Comparison of ENCODE assay signal across 1 cellular context in the genomic region with DNA sequence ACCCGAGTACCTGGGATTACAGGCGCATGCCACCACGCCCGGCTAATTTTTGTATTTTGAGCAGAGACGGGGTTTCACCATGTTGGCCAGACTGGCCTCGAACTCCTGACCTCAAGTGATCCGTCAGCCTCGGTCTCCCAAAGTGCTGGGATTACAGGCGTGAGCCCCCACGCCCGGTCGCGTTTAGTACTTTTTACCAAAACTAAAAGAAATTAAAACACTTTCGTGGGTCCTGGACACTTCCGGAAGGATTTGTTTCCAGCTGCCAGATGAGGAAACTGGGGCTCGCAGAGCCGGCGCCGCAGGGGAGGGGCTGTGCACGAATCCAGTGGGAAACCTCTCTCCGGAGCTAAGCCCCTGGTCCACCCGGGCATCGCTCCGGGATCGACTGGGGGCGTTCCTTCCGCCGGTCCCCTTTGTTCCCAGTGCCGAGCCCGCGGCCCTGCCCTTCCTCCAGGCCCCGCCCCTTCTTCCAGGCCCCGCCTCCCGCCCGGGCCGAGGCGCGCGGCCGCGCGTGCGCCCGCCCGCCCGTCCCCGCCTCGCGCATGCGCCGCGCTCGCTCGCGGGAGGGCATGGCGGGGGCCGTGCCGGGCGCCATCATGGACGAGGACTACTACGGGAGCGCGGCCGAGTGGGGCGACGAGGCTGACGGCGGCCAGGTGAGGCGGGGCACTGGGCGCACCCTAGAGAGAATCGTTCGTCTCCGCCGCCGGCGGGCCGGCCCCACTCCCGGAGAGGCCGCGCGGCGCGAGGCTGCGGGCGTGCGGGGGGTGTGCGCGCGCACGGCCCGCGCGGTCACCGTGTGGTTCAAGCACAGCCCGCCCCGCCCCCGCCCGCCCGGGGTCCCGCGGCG.
TF ChIP-seq lines count a peak whose summit lies in the region.

A gene with protein sequence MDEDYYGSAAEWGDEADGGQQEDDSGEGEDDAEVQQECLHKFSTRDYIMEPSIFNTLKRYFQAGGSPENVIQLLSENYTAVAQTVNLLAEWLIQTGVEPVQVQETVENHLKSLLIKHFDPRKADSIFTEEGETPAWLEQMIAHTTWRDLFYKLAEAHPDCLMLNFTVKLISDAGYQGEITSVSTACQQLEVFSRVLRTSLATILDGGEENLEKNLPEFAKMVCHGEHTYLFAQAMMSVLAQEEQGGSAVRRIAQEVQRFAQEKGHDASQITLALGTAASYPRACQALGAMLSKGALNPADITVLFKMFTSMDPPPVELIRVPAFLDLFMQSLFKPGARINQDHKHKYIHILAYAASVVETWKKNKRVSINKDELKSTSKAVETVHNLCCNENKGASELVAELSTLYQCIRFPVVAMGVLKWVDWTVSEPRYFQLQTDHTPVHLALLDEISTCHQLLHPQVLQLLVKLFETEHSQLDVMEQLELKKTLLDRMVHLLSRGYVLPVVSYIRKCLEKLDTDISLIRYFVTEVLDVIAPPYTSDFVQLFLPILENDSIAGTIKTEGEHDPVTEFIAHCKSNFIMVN (plus strand): TSS at position 546 of the 853 bp plus-strand sequence. CDS start 54 bp downstream, at position 600.

TF ChIP-seq in K562, 482 proteins besides CTCF, POLR2A, EP300 and RAD21 (continued from another document and continues in another):
- TF ChIP-seq, protein P1, sequence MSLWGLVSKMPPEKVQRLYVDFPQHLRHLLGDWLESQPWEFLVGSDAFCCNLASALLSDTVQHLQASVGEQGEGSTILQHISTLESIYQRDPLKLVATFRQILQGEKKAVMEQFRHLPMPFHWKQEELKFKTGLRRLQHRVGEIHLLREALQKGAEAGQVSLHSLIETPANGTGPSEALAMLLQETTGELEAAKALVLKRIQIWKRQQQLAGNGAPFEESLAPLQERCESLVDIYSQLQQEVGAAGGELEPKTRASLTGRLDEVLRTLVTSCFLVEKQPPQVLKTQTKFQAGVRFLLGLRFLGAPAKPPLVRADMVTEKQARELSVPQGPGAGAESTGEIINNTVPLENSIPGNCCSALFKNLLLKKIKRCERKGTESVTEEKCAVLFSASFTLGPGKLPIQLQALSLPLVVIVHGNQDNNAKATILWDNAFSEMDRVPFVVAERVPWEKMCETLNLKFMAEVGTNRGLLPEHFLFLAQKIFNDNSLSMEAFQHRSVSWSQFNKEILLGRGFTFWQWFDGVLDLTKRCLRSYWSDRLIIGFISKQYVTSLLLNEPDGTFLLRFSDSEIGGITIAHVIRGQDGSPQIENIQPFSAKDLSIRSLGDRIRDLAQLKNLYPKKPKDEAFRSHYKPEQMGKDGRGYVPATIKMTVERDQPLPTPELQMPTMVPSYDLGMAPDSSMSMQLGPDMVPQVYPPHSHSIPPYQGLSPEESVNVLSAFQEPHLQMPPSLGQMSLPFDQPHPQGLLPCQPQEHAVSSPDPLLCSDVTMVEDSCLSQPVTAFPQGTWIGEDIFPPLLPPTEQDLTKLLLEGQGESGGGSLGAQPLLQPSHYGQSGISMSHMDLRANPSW (CRISPR knock-in tag; IDR thresholded peaks at IDR 0.05), result no peak
- TF ChIP-seq SAFB (IDR thresholded peaks at IDR 0.05; ENCODE audit: borderline replicate concordance, low read depth, low read length) (no peak), ZFP36 (IDR thresholded peaks at IDR 0.05; ENCODE audit: low read depth, low read length, partially characterized antibody) (no peak), YY1 (IDR thresholded peaks at IDR 0.05; ENCODE audit: borderline replicate concordance in 1 of 3, control insufficient read depth in 1 of 3, extremely low read depth in 1 of 3, insufficient read depth in 3 of 3, insufficient read length in 1 of 3, insufficient replicate concordance in 2 of 3, low read depth in 1 of 3, low read length in 2 of 3) (peak; percentile 71 to 96 (median 90)), NFRKB (IDR thresholded peaks at IDR 0.05; ENCODE audit: low read depth) (no peak), ILK (tag; IDR thresholded peaks at IDR 0.05; ENCODE audit: borderline replicate concordance, low read depth) (no peak), NEUROD1 (IDR thresholded peaks at IDR 0.05; ENCODE audit: borderline replicate concordance, low read depth, low read length, partially characterized antibody) (no peak), SMAD1 (IDR thresholded peaks at IDR 0.05; ENCODE audit: low read depth, low read length, partially characterized antibody) (peak; percentile 18), ZNF121 (CRISPR knock-in tag; conservative IDR thresholded peaks at IDR 0.05) (no peak), ZBTB7A (IDR thresholded peaks at IDR 0.05; ENCODE audit: borderline replicate concordance, control insufficient read depth, low read depth, low read length) (peak; percentile 78; the same call in 1 of the 2 replicates), CREB3L1 (IDR thresholded peaks at IDR 0.05; ENCODE audit: borderline replicate concordance, low read depth) (no peak; the same call in 1 of the 2 replicates), MEIS2 (IDR thresholded peaks at IDR 0.05; ENCODE audit: partially characterized antibody) (peak; percentile 85), CSDE1 (IDR thresholded peaks at IDR 0.05) (no peak), RBFOX2 (IDR thresholded peaks at IDR 0.05; ENCODE audit: low read depth, low read length) (peak; percentile 82), SNRNP70 (optimal IDR thresholded peaks at IDR 0.05; ENCODE audit: low read depth, low read length) (no peak), REST (CRISPR knock-in tag; IDR thresholded peaks at IDR 0.05; ENCODE audit: low read depth) (0 out of 2 replicates have a peak, but pooled peaks have one; percentile 60), SOX6 (IDR thresholded peaks at IDR 0.05) (peak; percentile 6; the same call in 1 of the 2 replicates), PML (IDR thresholded peaks at IDR 0.05; ENCODE audit: low read length) (no peak), MAZ (CRISPR knock-in tag; conservative IDR thresholded peaks at IDR 0.05 in 1 of 2, IDR thresholded peaks at IDR 0.05 in 1 of 2) (peak; percentile 21 to 91; a peak in 2 of 4 replicates), RB1 (IDR thresholded peaks at IDR 0.05; ENCODE audit: low read depth) (peak; percentile 91; the same call in 1 of the 2 replicates), PHF8 (IDR thresholded peaks at IDR 0.05; ENCODE audit: borderline replicate concordance, low read length) (peak; percentile 82), MTF1 (CRISPR knock-in tag; IDR thresholded peaks at IDR 0.05; ENCODE audit: borderline replicate concordance) (no peak), JUND (IDR thresholded peaks at IDR 0.05; ENCODE audit: borderline replicate concordance, low read depth, low read length) (no peak), JUND (tag; IDR thresholded peaks at IDR 0.05; ENCODE audit: borderline replicate concordance, low read depth, low read length) (no peak), ZBTB8A (IDR thresholded peaks at IDR 0.05; ENCODE audit: partially characterized antibody) (no peak), CTBP1 (IDR thresholded peaks at IDR 0.05; ENCODE audit: borderline replicate concordance) (peak; percentile 55; the same call in 1 of the 2 replicates), ELF1 (tag; IDR thresholded peaks at IDR 0.05) (no peak), RFX5 (IDR thresholded peaks at IDR 0.05; ENCODE audit: low read depth, low read length) (no peak), MYC (IDR thresholded peaks at IDR 0.05; ENCODE audit: low read depth, low read length) (peak; percentile 89), MYC (CRISPR knock-in tag; IDR thresholded peaks at IDR 0.05; ENCODE audit: borderline replicate concordance, low read depth) (no peak; the same call in 1 of the 2 replicates)
- TF ChIP-seq, protein P2, sequence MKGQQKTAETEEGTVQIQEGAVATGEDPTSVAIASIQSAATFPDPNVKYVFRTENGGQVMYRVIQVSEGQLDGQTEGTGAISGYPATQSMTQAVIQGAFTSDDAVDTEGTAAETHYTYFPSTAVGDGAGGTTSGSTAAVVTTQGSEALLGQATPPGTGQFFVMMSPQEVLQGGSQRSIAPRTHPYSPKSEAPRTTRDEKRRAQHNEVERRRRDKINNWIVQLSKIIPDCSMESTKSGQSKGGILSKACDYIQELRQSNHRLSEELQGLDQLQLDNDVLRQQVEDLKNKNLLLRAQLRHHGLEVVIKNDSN (CRISPR knock-in tag; IDR thresholded peaks at IDR 0.05), result no peak
- TF ChIP-seq, protein P3, sequence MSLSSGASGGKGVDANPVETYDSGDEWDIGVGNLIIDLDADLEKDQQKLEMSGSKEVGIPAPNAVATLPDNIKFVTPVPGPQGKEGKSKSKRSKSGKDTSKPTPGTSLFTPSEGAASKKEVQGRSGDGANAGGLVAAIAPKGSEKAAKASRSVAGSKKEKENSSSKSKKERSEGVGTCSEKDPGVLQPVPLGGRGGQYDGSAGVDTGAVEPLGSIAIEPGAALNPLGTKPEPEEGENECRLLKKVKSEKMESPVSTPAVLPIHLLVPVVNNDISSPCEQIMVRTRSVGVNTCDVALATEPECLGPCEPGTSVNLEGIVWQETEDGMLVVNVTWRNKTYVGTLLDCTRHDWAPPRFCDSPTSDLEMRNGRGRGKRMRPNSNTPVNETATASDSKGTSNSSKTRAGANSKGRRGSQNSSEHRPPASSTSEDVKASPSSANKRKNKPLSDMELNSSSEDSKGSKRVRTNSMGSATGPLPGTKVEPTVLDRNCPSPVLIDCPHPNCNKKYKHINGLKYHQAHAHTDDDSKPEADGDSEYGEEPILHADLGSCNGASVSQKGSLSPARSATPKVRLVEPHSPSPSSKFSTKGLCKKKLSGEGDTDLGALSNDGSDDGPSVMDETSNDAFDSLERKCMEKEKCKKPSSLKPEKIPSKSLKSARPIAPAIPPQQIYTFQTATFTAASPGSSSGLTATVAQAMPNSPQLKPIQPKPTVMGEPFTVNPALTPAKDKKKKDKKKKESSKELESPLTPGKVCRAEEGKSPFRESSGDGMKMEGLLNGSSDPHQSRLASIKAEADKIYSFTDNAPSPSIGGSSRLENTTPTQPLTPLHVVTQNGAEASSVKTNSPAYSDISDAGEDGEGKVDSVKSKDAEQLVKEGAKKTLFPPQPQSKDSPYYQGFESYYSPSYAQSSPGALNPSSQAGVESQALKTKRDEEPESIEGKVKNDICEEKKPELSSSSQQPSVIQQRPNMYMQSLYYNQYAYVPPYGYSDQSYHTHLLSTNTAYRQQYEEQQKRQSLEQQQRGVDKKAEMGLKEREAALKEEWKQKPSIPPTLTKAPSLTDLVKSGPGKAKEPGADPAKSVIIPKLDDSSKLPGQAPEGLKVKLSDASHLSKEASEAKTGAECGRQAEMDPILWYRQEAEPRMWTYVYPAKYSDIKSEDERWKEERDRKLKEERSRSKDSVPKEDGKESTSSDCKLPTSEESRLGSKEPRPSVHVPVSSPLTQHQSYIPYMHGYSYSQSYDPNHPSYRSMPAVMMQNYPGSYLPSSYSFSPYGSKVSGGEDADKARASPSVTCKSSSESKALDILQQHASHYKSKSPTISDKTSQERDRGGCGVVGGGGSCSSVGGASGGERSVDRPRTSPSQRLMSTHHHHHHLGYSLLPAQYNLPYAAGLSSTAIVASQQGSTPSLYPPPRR (CRISPR knock-in tag; IDR thresholded peaks at IDR 0.05; ENCODE audit: borderline replicate concordance), result no peak
- TF ChIP-seq, protein P4, sequence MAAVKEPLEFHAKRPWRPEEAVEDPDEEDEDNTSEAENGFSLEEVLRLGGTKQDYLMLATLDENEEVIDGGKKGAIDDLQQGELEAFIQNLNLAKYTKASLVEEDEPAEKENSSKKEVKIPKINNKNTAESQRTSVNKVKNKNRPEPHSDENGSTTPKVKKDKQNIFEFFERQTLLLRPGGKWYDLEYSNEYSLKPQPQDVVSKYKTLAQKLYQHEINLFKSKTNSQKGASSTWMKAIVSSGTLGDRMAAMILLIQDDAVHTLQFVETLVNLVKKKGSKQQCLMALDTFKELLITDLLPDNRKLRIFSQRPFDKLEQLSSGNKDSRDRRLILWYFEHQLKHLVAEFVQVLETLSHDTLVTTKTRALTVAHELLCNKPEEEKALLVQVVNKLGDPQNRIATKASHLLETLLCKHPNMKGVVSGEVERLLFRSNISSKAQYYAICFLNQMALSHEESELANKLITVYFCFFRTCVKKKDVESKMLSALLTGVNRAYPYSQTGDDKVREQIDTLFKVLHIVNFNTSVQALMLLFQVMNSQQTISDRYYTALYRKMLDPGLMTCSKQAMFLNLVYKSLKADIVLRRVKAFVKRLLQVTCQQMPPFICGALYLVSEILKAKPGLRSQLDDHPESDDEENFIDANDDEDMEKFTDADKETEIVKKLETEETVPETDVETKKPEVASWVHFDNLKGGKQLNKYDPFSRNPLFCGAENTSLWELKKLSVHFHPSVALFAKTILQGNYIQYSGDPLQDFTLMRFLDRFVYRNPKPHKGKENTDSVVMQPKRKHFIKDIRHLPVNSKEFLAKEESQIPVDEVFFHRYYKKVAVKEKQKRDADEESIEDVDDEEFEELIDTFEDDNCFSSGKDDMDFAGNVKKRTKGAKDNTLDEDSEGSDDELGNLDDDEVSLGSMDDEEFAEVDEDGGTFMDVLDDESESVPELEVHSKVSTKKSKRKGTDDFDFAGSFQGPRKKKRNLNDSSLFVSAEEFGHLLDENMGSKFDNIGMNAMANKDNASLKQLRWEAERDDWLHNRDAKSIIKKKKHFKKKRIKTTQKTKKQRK (IDR thresholded peaks at IDR 0.05; ENCODE audit: borderline replicate concordance, low read depth, low read length), result no peak
